1 cellular context compared by ENCODE assay signal in the genomic region with DNA sequence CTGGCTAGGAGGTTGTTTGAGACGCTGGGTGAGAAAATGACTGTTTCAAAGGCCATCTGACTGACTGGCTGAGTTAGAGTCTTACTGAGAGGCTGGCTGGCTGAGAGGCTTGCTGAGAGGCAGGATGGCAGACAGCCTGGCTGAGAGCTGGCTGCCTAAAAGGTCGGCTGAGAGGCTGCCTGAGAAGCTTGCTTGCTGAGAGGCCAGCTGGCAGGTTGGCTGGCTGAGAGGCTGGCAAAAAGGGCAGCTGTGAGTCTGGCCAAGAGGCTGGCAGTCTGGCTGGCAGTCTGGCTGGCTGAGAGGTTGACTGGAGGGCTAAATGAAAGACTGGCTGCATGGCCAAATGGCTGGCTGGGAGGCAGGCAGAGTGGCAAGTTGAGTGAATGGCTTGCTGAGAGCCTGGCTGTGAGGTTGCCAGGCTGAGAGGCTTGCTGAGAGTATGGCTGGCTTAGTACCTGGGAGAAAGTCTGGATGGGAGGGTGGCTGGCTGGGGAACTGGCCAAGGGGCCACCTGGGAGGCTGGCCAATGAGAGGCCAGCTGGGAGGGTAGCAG.
TF ChIP-seq lines count a peak whose summit lies in the region.

No MANE protein-coding gene starts in this region.

TF ChIP-seq in HepG2, 621 proteins besides CTCF, POLR2A, EP300 and RAD21 (continued from another document and continues in another):
- TF ChIP-seq, protein P1, sequence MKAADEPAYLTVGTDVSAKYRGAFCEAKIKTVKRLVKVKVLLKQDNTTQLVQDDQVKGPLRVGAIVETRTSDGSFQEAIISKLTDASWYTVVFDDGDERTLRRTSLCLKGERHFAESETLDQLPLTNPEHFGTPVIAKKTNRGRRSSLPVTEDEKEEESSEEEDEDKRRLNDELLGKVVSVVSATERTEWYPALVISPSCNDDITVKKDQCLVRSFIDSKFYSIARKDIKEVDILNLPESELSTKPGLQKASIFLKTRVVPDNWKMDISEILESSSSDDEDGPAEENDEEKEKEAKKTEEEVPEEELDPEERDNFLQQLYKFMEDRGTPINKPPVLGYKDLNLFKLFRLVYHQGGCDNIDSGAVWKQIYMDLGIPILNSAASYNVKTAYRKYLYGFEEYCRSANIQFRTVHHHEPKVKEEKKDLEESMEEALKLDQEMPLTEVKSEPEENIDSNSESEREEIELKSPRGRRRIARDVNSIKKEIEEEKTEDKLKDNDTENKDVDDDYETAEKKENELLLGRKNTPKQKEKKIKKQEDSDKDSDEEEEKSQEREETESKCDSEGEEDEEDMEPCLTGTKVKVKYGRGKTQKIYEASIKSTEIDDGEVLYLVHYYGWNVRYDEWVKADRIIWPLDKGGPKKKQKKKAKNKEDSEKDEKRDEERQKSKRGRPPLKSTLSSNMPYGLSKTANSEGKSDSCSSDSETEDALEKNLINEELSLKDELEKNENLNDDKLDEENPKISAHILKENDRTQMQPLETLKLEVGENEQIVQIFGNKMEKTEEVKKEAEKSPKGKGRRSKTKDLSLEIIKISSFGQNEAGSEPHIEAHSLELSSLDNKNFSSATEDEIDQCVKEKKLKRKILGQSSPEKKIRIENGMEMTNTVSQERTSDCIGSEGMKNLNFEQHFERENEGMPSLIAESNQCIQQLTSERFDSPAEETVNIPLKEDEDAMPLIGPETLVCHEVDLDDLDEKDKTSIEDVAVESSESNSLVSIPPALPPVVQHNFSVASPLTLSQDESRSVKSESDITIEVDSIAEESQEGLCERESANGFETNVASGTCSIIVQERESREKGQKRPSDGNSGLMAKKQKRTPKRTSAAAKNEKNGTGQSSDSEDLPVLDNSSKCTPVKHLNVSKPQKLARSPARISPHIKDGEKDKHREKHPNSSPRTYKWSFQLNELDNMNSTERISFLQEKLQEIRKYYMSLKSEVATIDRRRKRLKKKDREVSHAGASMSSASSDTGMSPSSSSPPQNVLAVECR (CRISPR knock-in tag; IDR thresholded peaks at IDR 0.05; ENCODE audit: borderline replicate concordance): peak; percentile 47; the same call in 1 of the 2 replicates
- TF ChIP-seq KDM3A (CRISPR knock-in tag; IDR thresholded peaks at IDR 0.05; ENCODE audit: low read depth): 0 out of 2 replicates have a peak, but pooled peaks have one; percentile 14
- TF ChIP-seq, protein P2, sequence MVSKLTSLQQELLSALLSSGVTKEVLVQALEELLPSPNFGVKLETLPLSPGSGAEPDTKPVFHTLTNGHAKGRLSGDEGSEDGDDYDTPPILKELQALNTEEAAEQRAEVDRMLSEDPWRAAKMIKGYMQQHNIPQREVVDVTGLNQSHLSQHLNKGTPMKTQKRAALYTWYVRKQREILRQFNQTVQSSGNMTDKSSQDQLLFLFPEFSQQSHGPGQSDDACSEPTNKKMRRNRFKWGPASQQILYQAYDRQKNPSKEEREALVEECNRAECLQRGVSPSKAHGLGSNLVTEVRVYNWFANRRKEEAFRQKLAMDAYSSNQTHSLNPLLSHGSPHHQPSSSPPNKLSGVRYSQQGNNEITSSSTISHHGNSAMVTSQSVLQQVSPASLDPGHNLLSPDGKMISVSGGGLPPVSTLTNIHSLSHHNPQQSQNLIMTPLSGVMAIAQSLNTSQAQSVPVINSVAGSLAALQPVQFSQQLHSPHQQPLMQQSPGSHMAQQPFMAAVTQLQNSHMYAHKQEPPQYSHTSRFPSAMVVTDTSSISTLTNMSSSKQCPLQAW (CRISPR knock-in tag; IDR thresholded peaks at IDR 0.05): peak; percentile 65; the same call in 1 of the 2 replicates
- TF ChIP-seq POLR2AphosphoS2 (IDR thresholded peaks at IDR 0.05; ENCODE audit: low read depth, low read length): no peak
- TF ChIP-seq KLF13 (CRISPR knock-in tag; IDR thresholded peaks at IDR 0.05): no peak
- TF ChIP-seq, protein P3, sequence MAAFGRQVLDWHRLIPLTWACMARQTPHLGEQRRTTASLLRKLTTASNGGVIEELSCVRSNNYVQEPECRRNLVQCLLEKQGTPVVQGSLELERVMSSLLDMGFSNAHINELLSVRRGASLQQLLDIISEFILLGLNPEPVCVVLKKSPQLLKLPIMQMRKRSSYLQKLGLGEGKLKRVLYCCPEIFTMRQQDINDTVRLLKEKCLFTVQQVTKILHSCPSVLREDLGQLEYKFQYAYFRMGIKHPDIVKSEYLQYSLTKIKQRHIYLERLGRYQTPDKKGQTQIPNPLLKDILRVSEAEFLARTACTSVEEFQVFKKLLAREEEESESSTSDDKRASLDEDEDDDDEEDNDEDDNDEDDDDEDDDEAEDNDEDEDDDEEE (CRISPR knock-in tag; IDR thresholded peaks at IDR 0.05): peak; percentile 3; the same call in 1 of the 2 replicates
- 0 out of 2 replicates have a peak, but pooled peaks have one; percentile 53 for TF ChIP-seq HIVEP1 (CRISPR knock-in tag; IDR thresholded peaks at IDR 0.05)
- 0 out of 2 replicates have a peak, but pooled peaks have one; percentile 20 for TF ChIP-seq SALL1 (CRISPR knock-in tag; IDR thresholded peaks at IDR 0.05)
- no peak for TF ChIP-seq NCOR1 (IDR thresholded peaks at IDR 0.05; ENCODE audit: borderline replicate concordance, low read length)
- 0 out of 2 replicates have a peak, but pooled peaks have one; percentile 56 for TF ChIP-seq EED (CRISPR knock-in tag; IDR thresholded peaks at IDR 0.05)
- TF ChIP-seq ZMYM4 (CRISPR knock-in tag; IDR thresholded peaks at IDR 0.05): 0 out of 2 replicates have a peak, but pooled peaks have one; percentile 46
- TF ChIP-seq ZNF501 (CRISPR knock-in tag; IDR thresholded peaks at IDR 0.05): peak; percentile 78
- peak; percentile 74; the same call in 1 of the 2 replicates for TF ChIP-seq ZNF138 (CRISPR knock-in tag; IDR thresholded peaks at IDR 0.05; ENCODE audit: low read depth)
- no peak for TF ChIP-seq REPIN1 (CRISPR knock-in tag; IDR thresholded peaks at IDR 0.05; ENCODE audit: borderline replicate concordance, low read depth)
- TF ChIP-seq, protein P4, sequence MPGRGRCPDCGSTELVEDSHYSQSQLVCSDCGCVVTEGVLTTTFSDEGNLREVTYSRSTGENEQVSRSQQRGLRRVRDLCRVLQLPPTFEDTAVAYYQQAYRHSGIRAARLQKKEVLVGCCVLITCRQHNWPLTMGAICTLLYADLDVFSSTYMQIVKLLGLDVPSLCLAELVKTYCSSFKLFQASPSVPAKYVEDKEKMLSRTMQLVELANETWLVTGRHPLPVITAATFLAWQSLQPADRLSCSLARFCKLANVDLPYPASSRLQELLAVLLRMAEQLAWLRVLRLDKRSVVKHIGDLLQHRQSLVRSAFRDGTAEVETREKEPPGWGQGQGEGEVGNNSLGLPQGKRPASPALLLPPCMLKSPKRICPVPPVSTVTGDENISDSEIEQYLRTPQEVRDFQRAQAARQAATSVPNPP (CRISPR knock-in tag; IDR thresholded peaks at IDR 0.05): no peak
- TF ChIP-seq SETDB1 (CRISPR knock-in tag; IDR thresholded peaks at IDR 0.05; ENCODE audit: borderline replicate concordance): 0 out of 2 replicates have a peak, but pooled peaks have one; percentile 61
- TF ChIP-seq, protein P5, sequence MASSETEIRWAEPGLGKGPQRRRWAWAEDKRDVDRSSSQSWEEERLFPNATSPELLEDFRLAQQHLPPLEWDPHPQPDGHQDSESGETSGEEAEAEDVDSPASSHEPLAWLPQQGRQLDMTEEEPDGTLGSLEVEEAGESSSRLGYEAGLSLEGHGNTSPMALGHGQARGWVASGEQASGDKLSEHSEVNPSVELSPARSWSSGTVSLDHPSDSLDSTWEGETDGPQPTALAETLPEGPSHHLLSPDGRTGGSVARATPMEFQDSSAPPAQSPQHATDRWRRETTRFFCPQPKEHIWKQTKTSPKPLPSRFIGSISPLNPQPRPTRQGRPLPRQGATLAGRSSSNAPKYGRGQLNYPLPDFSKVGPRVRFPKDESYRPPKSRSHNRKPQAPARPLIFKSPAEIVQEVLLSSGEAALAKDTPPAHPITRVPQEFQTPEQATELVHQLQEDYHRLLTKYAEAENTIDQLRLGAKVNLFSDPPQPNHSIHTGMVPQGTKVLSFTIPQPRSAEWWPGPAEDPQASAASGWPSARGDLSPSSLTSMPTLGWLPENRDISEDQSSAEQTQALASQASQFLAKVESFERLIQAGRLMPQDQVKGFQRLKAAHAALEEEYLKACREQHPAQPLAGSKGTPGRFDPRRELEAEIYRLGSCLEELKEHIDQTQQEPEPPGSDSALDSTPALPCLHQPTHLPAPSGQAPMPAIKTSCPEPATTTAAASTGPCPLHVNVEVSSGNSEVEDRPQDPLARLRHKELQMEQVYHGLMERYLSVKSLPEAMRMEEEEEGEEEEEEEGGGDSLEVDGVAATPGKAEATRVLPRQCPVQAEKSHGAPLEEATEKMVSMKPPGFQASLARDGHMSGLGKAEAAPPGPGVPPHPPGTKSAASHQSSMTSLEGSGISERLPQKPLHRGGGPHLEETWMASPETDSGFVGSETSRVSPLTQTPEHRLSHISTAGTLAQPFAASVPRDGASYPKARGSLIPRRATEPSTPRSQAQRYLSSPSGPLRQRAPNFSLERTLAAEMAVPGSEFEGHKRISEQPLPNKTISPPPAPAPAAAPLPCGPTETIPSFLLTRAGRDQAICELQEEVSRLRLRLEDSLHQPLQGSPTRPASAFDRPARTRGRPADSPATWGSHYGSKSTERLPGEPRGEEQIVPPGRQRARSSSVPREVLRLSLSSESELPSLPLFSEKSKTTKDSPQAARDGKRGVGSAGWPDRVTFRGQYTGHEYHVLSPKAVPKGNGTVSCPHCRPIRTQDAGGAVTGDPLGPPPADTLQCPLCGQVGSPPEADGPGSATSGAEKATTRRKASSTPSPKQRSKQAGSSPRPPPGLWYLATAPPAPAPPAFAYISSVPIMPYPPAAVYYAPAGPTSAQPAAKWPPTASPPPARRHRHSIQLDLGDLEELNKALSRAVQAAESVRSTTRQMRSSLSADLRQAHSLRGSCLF (CRISPR knock-in tag; IDR thresholded peaks at IDR 0.05; ENCODE audit: borderline replicate concordance): no peak
- peak; percentile 17; the same call in 1 of the 2 replicates for TF ChIP-seq ZNF782 (CRISPR knock-in tag; IDR thresholded peaks at IDR 0.05; ENCODE audit: borderline replicate concordance)
- TF ChIP-seq ZNF572 (CRISPR knock-in tag; IDR thresholded peaks at IDR 0.05): peak; percentile 51; the same call in 1 of the 2 replicates
- TF ChIP-seq HNRNPL (IDR thresholded peaks at IDR 0.05; ENCODE audit: low read depth, low read length): 0 out of 2 replicates have a peak, but pooled peaks have one; percentile 9
- TF ChIP-seq ZSCAN25 (CRISPR knock-in tag; IDR thresholded peaks at IDR 0.05): peak; percentile 15; the same call in 1 of the 2 replicates
- TF ChIP-seq MYC (CRISPR knock-in tag; IDR thresholded peaks at IDR 0.05; ENCODE audit: borderline replicate concordance): peak; percentile 52; the same call in 1 of the 2 replicates
- peak; percentile 23; the same call in 1 of the 2 replicates for TF ChIP-seq GABPB1 (CRISPR knock-in tag; IDR thresholded peaks at IDR 0.05)
- peak; percentile 13; the same call in 1 of the 2 replicates for TF ChIP-seq ZNF292 (CRISPR knock-in tag; IDR thresholded peaks at IDR 0.05; ENCODE audit: borderline replicate concordance, low read depth)
- TF ChIP-seq KDM5B (CRISPR knock-in tag; IDR thresholded peaks at IDR 0.05; ENCODE audit: borderline replicate concordance): 0 out of 2 replicates have a peak, but pooled peaks have one; percentile 3
- TF ChIP-seq MIXL1 (CRISPR knock-in tag; IDR thresholded peaks at IDR 0.05): no peak
- TF ChIP-seq ZNF274 (CRISPR knock-in tag; IDR thresholded peaks at IDR 0.05): 0 out of 2 replicates have a peak, but pooled peaks have one; percentile 22
- TF ChIP-seq SPEN (CRISPR knock-in tag; IDR thresholded peaks at IDR 0.05; ENCODE audit: low read depth): 0 out of 2 replicates have a peak, but pooled peaks have one; percentile 6
- TF ChIP-seq ZNF10 (CRISPR knock-in tag; IDR thresholded peaks at IDR 0.05; ENCODE audit: borderline replicate concordance, low read depth): peak; percentile 82; the same call in 1 of the 2 replicates
- 0 out of 2 replicates have a peak, but pooled peaks have one; percentile 20 for TF ChIP-seq ZNF230 (CRISPR knock-in tag; IDR thresholded peaks at IDR 0.05)
- no peak for TF ChIP-seq NR1H2 (CRISPR knock-in tag; IDR thresholded peaks at IDR 0.05; ENCODE audit: borderline replicate concordance, low read depth)
- peak; percentile 12; the same call in 1 of the 2 replicates for TF ChIP-seq SP2 (CRISPR knock-in tag; IDR thresholded peaks at IDR 0.05)
- TF ChIP-seq MIER3 (CRISPR knock-in tag; IDR thresholded peaks at IDR 0.05; ENCODE audit: borderline replicate concordance): 0 out of 2 replicates have a peak, but pooled peaks have one; percentile 9
- no peak for TF ChIP-seq ZNF614 (CRISPR knock-in tag; IDR thresholded peaks at IDR 0.05; ENCODE audit: borderline replicate concordance)
- no peak for TF ChIP-seq IRX3 (CRISPR knock-in tag; IDR thresholded peaks at IDR 0.05; ENCODE audit: borderline replicate concordance, low read depth)
- no peak for TF ChIP-seq SSRP1 (CRISPR knock-in tag; IDR thresholded peaks at IDR 0.05)
- TF ChIP-seq YEATS4 (CRISPR knock-in tag; IDR thresholded peaks at IDR 0.05; ENCODE audit: borderline replicate concordance): 0 out of 2 replicates have a peak, but pooled peaks have one; percentile 19
- TF ChIP-seq ZNF234 (CRISPR knock-in tag; conservative IDR thresholded peaks at IDR 0.05): peak; percentile 76; the same call in 1 of the 2 replicates
- TF ChIP-seq, protein P6, sequence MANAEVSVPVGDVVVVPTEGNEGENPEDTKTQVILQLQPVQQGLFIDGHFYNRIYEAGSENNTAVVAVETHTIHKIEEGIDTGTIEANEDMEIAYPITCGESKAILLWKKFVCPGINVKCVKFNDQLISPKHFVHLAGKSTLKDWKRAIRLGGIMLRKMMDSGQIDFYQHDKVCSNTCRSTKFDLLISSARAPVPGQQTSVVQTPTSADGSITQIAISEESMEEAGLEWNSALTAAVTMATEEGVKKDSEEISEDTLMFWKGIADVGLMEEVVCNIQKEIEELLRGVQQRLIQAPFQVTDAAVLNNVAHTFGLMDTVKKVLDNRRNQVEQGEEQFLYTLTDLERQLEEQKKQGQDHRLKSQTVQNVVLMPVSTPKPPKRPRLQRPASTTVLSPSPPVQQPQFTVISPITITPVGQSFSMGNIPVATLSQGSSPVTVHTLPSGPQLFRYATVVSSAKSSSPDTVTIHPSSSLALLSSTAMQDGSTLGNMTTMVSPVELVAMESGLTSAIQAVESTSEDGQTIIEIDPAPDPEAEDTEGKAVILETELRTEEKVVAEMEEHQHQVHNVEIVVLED (CRISPR knock-in tag; IDR thresholded peaks at IDR 0.05; ENCODE audit: borderline replicate concordance): 0 out of 2 replicates have a peak, but pooled peaks have one; percentile 35
- TF ChIP-seq CBX5 (CRISPR knock-in tag; IDR thresholded peaks at IDR 0.05; ENCODE audit: borderline replicate concordance): no peak
- no peak for TF ChIP-seq XBP1 (CRISPR knock-in tag; IDR thresholded peaks at IDR 0.05)
- TF ChIP-seq GLI4 (CRISPR knock-in tag; IDR thresholded peaks at IDR 0.05; ENCODE audit: borderline replicate concordance): 0 out of 2 replicates have a peak, but pooled peaks have one; percentile 51
- TF ChIP-seq U2AF1 (optimal IDR thresholded peaks at IDR 0.05; ENCODE audit: low read depth, low read length): peak; percentile 41
